8 cellular contexts compared by ENCODE assay signal in the genomic region with DNA sequence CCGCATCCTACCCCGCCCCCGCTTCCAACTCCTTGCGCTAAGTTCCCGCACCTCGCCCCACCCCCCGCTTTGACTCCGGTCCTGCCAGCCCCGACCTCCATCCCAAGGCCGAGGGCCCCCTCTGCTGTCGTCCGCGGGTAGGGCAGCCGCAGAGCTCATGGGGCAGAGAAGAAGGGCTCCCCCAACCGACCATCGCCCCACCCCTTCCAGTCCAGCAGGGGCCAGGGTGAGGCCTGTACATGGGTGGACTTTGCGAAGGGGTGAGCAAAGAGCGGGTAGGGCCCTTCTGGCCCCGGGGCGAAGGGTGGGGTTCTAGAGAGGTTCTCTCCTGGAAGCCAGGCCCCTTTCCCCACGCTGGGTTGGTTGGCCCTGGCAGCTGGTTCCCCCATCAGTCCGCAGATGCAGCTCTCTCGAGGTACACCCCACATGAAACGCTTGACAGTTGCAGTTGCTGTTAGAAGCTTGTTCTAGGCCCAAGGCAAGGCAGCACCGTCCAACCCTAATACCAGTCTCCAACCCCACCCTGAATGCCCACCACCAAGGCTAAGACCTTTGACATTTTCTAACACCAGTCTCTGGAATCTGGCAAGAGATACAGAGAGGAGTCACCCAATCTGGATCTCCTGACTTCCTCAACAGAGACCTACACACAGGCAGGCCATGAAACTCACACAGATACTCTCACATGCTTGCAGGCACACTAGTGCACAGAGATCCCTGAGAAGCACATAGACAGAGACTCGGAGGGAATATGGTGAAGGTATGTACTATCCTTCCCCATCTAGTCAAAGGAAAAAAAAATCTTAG. TPM values are rescaled to one million over a fixed set of nuclear protein-coding genes. Genes with fewer than 3 reads are reported as not detected.
A peak's percentile ranks its signal among the peaks of the same experiment; 100 is the strongest.
DNase-seq lines count a peak whose midpoint lies in the region; ATAC-seq and TF ChIP-seq lines count a peak whose summit lies in the region.

No MANE protein-coding gene starts in this region.

- CTCF ChIA-PET in T-cell (lab: Charles Lee): interaction anchor here (0.6 to 1.7 kb wide), 33 partner anchors 27 to 545 kb away, joined by 3 to 24 read pairs (median 3); a partner anchor contains a TSS

- H3K36me3 Mint-ChIP-seq in T-cell (no peaks in the 10 kb centered on the region), type B pancreatic cell (no peaks in the 10 kb centered on the region)

- ATAC-seq in T-cell (replicated peaks in 1 of 4): peak; percentile 76 to 86 (median 86)

- peak overlapping the region; percentile 86 for H3K27ac ChIP-seq in left ventricle myocardium inferior (replicated peaks)

- intact Hi-C loops in left ventricle myocardium inferior (cut with micrococcal nuclease): loop anchor here (2.0 to 10.0 kb wide), 3 partner anchors 75 to 225 kb away; no protein-coding TSS in a partner anchor
- intact Hi-C loops in posterior vena cava (cut with DNase I): loop anchor here (2.0 to 10.0 kb wide), 4 partner anchors 75 to 175 kb away; no protein-coding TSS in a partner anchor

- no peaks in the 10 kb centered on the region for H3K9me3 ChIP-seq in left ventricle myocardium inferior (replicated peaks)

- H3K4me3 ChIP-seq in HFF-Myc (replicated peaks; ENCODE audit: low read depth, low read length) (peak overlapping the region; percentile 56), left ventricle myocardium inferior (peak overlapping the region; percentile 82)

- DNase-seq in DMS53 treated with DMSO at 0.1 percent for 48 hours (lab: John Stamatoyannopoulos, UW; ENCODE audit: unreplicated experiment): peak; percentile 64
- DNase-seq in HFF-Myc (ENCODE audit: extremely low read depth, low read depth): peak; percentile 52
- DNase-seq in NCI-H1417 (lab: John Stamatoyannopoulos, UW): peak; percentile 74 to 87 (median 75)
- DNase-seq in T-cell: peak; percentile 78 to 98 (median 92)
- DNase-seq in amniotic epithelial cell (ENCODE audit: low read depth): peak; percentile 74
- DNase-seq in left ventricle myocardium inferior: peak; percentile 96
- peak; percentile 98 for DNase-seq in posterior vena cava (ENCODE audit: low spot score)
- peak; percentile 97 for DNase-seq in type B pancreatic cell (ENCODE audit: extremely low spot score, unreplicated experiment)

- peaks cover 16% of the 10 kb centered on the region for H3K4me1 ChIP-seq in left ventricle myocardium inferior

- POLR2A ChIA-PET in T-cell (lab: Charles Lee): interaction anchor here in 1 of 2 donors (1.0 kb wide), 1 partner anchor 146 kb away, joined by 3 read pairs; no protein-coding TSS in a partner anchor

- H3K27me3 Mint-ChIP-seq in T-cell (peaks cover 0 to 4% of the 10 kb centered on the region in 2 donors), type B pancreatic cell (peaks cover 8% of the 10 kb centered on the region)

- H3K4me3 Mint-ChIP-seq in T-cell: peak overlapping the region; percentile 82 to 89 (median 84)
- peak overlapping the region; percentile 95 for H3K4me3 Mint-ChIP-seq in type B pancreatic cell

- H3K36me3 ChIP-seq in left ventricle myocardium inferior: no peaks in the 10 kb centered on the region

- H3K4me1 Mint-ChIP-seq in T-cell (peaks cover 12 to 21% (median 17%) of the 10 kb centered on the region in 3 donors), type B pancreatic cell (ENCODE audit: unreplicated experiment) (peaks cover 27% of the 10 kb centered on the region)

- TF ChIP-seq CTCF in HFF-Myc (IDR thresholded peaks at IDR 0.05; ENCODE audit: low read depth, low read length, missing control alignments) (peak; percentile 92), left ventricle myocardium inferior (IDR thresholded peaks at IDR 0.05; ENCODE audit: borderline replicate concordance) (peak; percentile 91), type B pancreatic cell (conservative IDR thresholded peaks at IDR 0.05) (peak; percentile 89)

- H3K27ac Mint-ChIP-seq in T-cell (no peak overlapping the region), type B pancreatic cell (peak overlapping the region; percentile 35)

- no peaks in the 10 kb centered on the region for H3K9me3 Mint-ChIP-seq in T-cell
- H3K9me3 Mint-ChIP-seq in type B pancreatic cell: no peaks in the 10 kb centered on the region

- H3K27me3 ChIP-seq in left ventricle myocardium inferior (ENCODE audit: low read depth): peaks cover 16% of the 10 kb centered on the region

RNA-seq across cellular contexts. Expression of a gene that starts 25.3 kb away (rescaled TPM):
- total RNA-seq in T-cell: 1 to 10 TPM in 2 of 5 donors, under 1 TPM in 3; 0.65 to 3.4 (median 0.98) TPM
- total RNA-seq in left ventricle myocardium inferior: 12.1 TPM
- total RNA-seq in posterior vena cava: 1 to 10 TPM; 3.8 to 5.3 TPM
- 3.2 and 14.2 TPM in 2 replicates for total RNA-seq in type B pancreatic cell (ENCODE audit: low replicate concordance)

RNA-seq across cellular contexts. Expression of a gene that starts 26.4 kb away (rescaled TPM):
- total RNA-seq in T-cell: not detected
- not detected for total RNA-seq in left ventricle myocardium inferior
- total RNA-seq in posterior vena cava: 10 to 100 TPM; 13.5 to 23.0 TPM
- 0.52 and 1.1 TPM in 2 replicates for total RNA-seq in type B pancreatic cell (ENCODE audit: low replicate concordance)

Comparison
In these comparisons a context has a peak if more than half of its experiments do, and no peak if none do; other contexts are left out.
1. Peak in every context shown above with its lines: DNase-seq, ATAC-seq, H3K4me3 ChIP-seq and H3K27ac ChIP-seq.